24 cellular contexts compared by ENCODE assay signal in genomic region chr21:37077403-37077802, GRCh38.
"Had no signal": no experiment of that assay in that cellular context is flagged by ENCODE, and none has a peak within 500 bp of the region (broad histone marks: within the 10 kb centered on the region; RNA-seq: fewer than 3 reads in every experiment).

No MANE protein-coding gene starts in this region.

- H3K4me3 Mint-ChIP-seq: activated naive CD4-positive, alpha-beta T cell treated with anti-CD3 and anti-CD28 coated beads for 36 hours; activated T-cell treated with anti-CD3 and anti-CD28 coated beads, Interleukin-2, amount 50 U/mL, for 4 hours had no signal

- H3K4me3 ChIP-seq: ascending aorta, breast epithelium, gastroesophageal sphincter, lower lobe of right lung, thoracic aorta, vagina had no signal

- H3K9me3 ChIP-seq: ascending aorta, lower lobe of right lung, thoracic aorta, vagina had no signal

- H3K27ac ChIP-seq: ascending aorta, breast epithelium, epithelial cell of prostate, gastroesophageal sphincter, lower lobe of right lung, thoracic aorta, vagina had no signal

- ATAC-seq: activated T-cell treated with anti-CD3 and anti-CD28 coated beads, Interleukin-2, amount 50 U/mL, for 4 hours; gastroesophageal sphincter; lower lobe of right lung had no signal

- H3K27me3 ChIP-seq: ascending aorta, breast epithelium, gastroesophageal sphincter, vagina had no signal

- H3K27me3 Mint-ChIP-seq: progenitor cell of endocrine pancreas, type B pancreatic cell had no signal

- H3K9me3 Mint-ChIP-seq: activated naive CD4-positive, alpha-beta T cell treated with anti-CD3 and anti-CD28 coated beads for 36 hours; activated T-cell treated with anti-CD3 and anti-CD28 coated beads, Interleukin-2, amount 50 U/mL, for 4 hours had no signal

- H3K36me3 ChIP-seq: ascending aorta, breast epithelium, gastroesophageal sphincter, lower lobe of right lung, thoracic aorta, vagina had no signal

- H3K4me1 ChIP-seq: breast epithelium had no signal

- FAIRE-seq: keratinocyte had no signal

- DNase-seq: activated CD8-positive, alpha-beta memory T cell treated with anti-CD3 and anti-CD28 coated beads for 24 hours; activated CD8-positive, alpha-beta memory T cell treated with anti-CD3 and anti-CD28 coated beads, Interleukin-2, amount 50 U/mL, for 4 hours; activated effector memory CD4-positive, alpha-beta T cell treated with Interleukin-2 at 50 U/mL for 16 hours; activated naive CD4-positive, alpha-beta T cell treated with anti-CD3 and anti-CD28 coated beads for 36 hours; activated T-cell treated with anti-CD3 and anti-CD28 coated beads, Interleukin-2, amount 50 U/mL, for 4 hours; cortex of kidney; head of caudate nucleus; lower lobe of right lung; mesendoderm; naive B cell; retina; stimulated activated CD4-positive, alpha-beta T cell treated with anti-CD3 and anti-CD28 coated beads, Interleukin-2, amount 100 ng/mL, for 48 hours; stimulated activated CD8-positive, alpha-beta memory T cell treated with anti-CD3 and anti-CD28 coated beads, Interleukin-4, amount 100 ng/mL, for 48 hours; stimulated activated naive CD4-positive, alpha-beta T cell; T-helper 1 cell had no signal

- H3K27ac Mint-ChIP-seq: activated naive CD4-positive, alpha-beta T cell treated with anti-CD3 and anti-CD28 coated beads for 36 hours; progenitor cell of endocrine pancreas; type B pancreatic cell had no signal
